13 cellular contexts compared by ENCODE assay signal in genomic region chr2:99725810-99726209, GRCh38.
DNase-seq lines count a peak whose midpoint lies in the region; ATAC-seq and TF ChIP-seq lines count a peak whose summit lies in the region.
"Had no signal": no experiment of that assay in that cellular context is flagged by ENCODE, and none has a peak within 500 bp of the region (broad histone marks: within the 10 kb centered on the region; RNA-seq: fewer than 3 reads in every experiment).

No MANE protein-coding gene starts in this region.

- no peak overlapping the region for H3K4me2 ChIP-seq in SK-N-SH
- no peak overlapping the region for H3K4me2 ChIP-seq in PC-9
- no peak overlapping the region for H3K4me2 ChIP-seq in smooth muscle cell

- H3K36me3 ChIP-seq in SK-N-SH (replicated peaks in 1 of 2; ENCODE audit: control insufficient read depth in 1 of 2, insufficient read depth in 2 of 2, low read length in 1 of 2) (no peaks in the 10 kb centered on the region), PC-9 (ENCODE audit: low read depth) (no peaks in the 10 kb centered on the region), smooth muscle cell (ENCODE audit: low read depth) (no peaks in the 10 kb centered on the region)

- BruUV-seq in PC-9 (replicated peaks; lab: Mats Ljungman, UMichigan): no TSS peak

- TF ChIP-seq RAD21 in SK-N-SH (IDR thresholded peaks at IDR 0.05; ENCODE audit: low read length): peak; percentile 65

- no peak for TF ChIP-seq EP300 in SK-N-SH (IDR thresholded peaks at IDR 0.05; ENCODE audit: borderline replicate concordance in 1 of 2, low read depth in 1 of 2, low read length in 1 of 2)

- TF ChIP-seq CTCF in SK-N-SH (IDR thresholded peaks at IDR 0.05): peak; percentile 70
- TF ChIP-seq CTCF in PC-9 (conservative IDR thresholded peaks at IDR 0.05): 0 out of 2 replicates have a peak, but pooled peaks have one; percentile 28
- peak; percentile 46 for TF ChIP-seq CTCF in smooth muscle cell (IDR thresholded peaks at IDR 0.05; ENCODE audit: borderline replicate concordance, insufficient read depth, poor library complexity, severe bottlenecking)

- H3K9me2 ChIP-seq in SK-N-SH (no peaks in the 10 kb centered on the region), PC-9 (ENCODE audit: insufficient read depth) (no peaks in the 10 kb centered on the region)

- H3K9ac ChIP-seq in SK-N-SH (no peak overlapping the region), smooth muscle cell (ENCODE audit: low read depth) (no peak overlapping the region)

- H3K9me3 ChIP-seq in SK-N-SH (no peaks in the 10 kb centered on the region), PC-9 (ENCODE audit: insufficient read depth, low read depth) (peaks cover 5% of the 10 kb centered on the region; the same call in 1 of the 2 replicates), smooth muscle cell (replicated peaks; ENCODE audit: low read depth) (no peaks in the 10 kb centered on the region)

- H3K4me3 ChIP-seq in SK-N-SH (ENCODE audit: low read depth in 2 of 2, low read length in 1 of 2): no peak overlapping the region
- no peak overlapping the region for H3K4me3 ChIP-seq in PC-9
- no peak overlapping the region for H3K4me3 ChIP-seq in smooth muscle cell

- H3K27me3 ChIP-seq in SK-N-SH (ENCODE audit: insufficient read depth): no peaks in the 10 kb centered on the region
- peaks cover 36% of the 10 kb centered on the region for H3K27me3 ChIP-seq in PC-9 (ENCODE audit: insufficient read depth, low read depth)
- no peaks in the 10 kb centered on the region for H3K27me3 ChIP-seq in smooth muscle cell (ENCODE audit: low read depth)

- DNase-seq in SK-N-SH (peak; percentile 19), PC-9 (peak in 1 of 2 experiments; percentile 28), fibroblast of peridontal ligament (ENCODE audit: extremely low read depth) (peak; percentile 52), smooth muscle cell (lab: John Stamatoyannopoulos, UW; ENCODE audit: unreplicated experiment) (no peak), putamen (ENCODE audit: low spot score) (no peak), head of caudate nucleus (no peak), T1000 (lab: John Stamatoyannopoulos, UW) (no peak)
- DNase-seq: activated CD4-positive, alpha-beta T cell treated with anti-CD3 and anti-CD28 coated beads, Interleukin-2, amount 50 U/mL, for 4 hours; activated naive CD4-positive, alpha-beta T cell treated with anti-CD3 and anti-CD28 coated beads, Interleukin-2, amount 50 U/mL, for 16 hours; midbrain; NCI-H1105 treated with DMSO at 0.1 percent for 48 hours had no signal

- H3K79me2 ChIP-seq in SK-N-SH (ENCODE audit: insufficient read depth): no peaks in the 10 kb centered on the region
- H3K79me2 ChIP-seq in PC-9 (ENCODE audit: low read depth): no peaks in the 10 kb centered on the region
- H3K79me2 ChIP-seq in smooth muscle cell (ENCODE audit: low read depth): no peaks in the 10 kb centered on the region

- H3F3A ChIP-seq in SK-N-SH (replicated peaks; ENCODE audit: insufficient read depth): no peaks in the 10 kb centered on the region
- no peaks in the 10 kb centered on the region for H3F3A ChIP-seq in PC-9 (ENCODE audit: insufficient read depth, low read depth)
- H3F3A ChIP-seq in smooth muscle cell (ENCODE audit: low read depth): no peaks in the 10 kb centered on the region

- no peak overlapping the region for H2AFZ ChIP-seq in SK-N-SH (ENCODE audit: low read depth)
- H2AFZ ChIP-seq in PC-9: no peak overlapping the region
- H2AFZ ChIP-seq in smooth muscle cell (ENCODE audit: low read depth): no peak overlapping the region

- POLR2A ChIA-PET in SK-N-SH (lab: Yijun Ruan, JAX) (no interaction called here), PC-9 (lab: Charles Lee; ENCODE audit: unreplicated experiment) (no interaction called here)

- H3K27ac ChIP-seq in SK-N-SH (ENCODE audit: low read depth in 2 of 2, low read length in 1 of 2) (peak overlapping the region in 1 of 2 experiments; percentile 67; a peak in 1 of 4 replicates), PC-9 (no peak overlapping the region), smooth muscle cell (ENCODE audit: low read depth) (no peak overlapping the region)

- intact Hi-C loops in PC-9 (cut with micrococcal nuclease; ENCODE audit: unreplicated experiment) (no loop called here), head of caudate nucleus (cut with DNase I) (no loop called here)

- CTCF ChIA-PET in SK-N-SH (lab: Yijun Ruan, JAX): interaction anchor here (0.7 to 3.9 kb wide), 29 partner anchors 9 to 565 kb away, joined by 3 to 46 read pairs (median 4); no protein-coding TSS in a partner anchor
- CTCF ChIA-PET in PC-9 (lab: Charles Lee): no interaction called here

- H4K20me1 ChIP-seq in SK-N-SH (ENCODE audit: insufficient read depth) (no peaks in the 10 kb centered on the region), PC-9 (ENCODE audit: insufficient read depth) (peaks cover 4% of the 10 kb centered on the region; the same call in 1 of the 2 replicates), smooth muscle cell (ENCODE audit: low read depth) (no peaks in the 10 kb centered on the region)

- peaks cover 0 to 15% of the 10 kb centered on the region in 2 experiments; a peak in 2 of 4 replicates for H3K4me1 ChIP-seq in SK-N-SH (ENCODE audit: control insufficient read depth in 1 of 2, insufficient read depth in 2 of 2, low read depth in 1 of 2, low read length in 1 of 2)
- no peaks in the 10 kb centered on the region for H3K4me1 ChIP-seq in PC-9 (replicated peaks; ENCODE audit: insufficient read depth)
- no peaks in the 10 kb centered on the region for H3K4me1 ChIP-seq in smooth muscle cell (ENCODE audit: low read depth)

- no peak for ATAC-seq in SK-N-SH treated with all-trans-retinoic acid at 6 μM for 48 hours
- ATAC-seq: sciatic nerve had no signal

TF ChIP-seq in SK-N-SH, 30 proteins besides CTCF, POLR2A, EP300 and RAD21:
- TF ChIP-seq REST (IDR thresholded peaks at IDR 0.05; ENCODE audit: low read depth, low read length) (no peak), SMC3 (IDR thresholded peaks at IDR 0.05; ENCODE audit: low read depth, low read length) (peak; percentile 15; the same call in 1 of the 2 replicates)

TF ChIP-seq in SK-N-SH treated with all-trans-retinoic acid at 6 μM for 48 hours, 23 proteins besides CTCF, POLR2A, EP300 and RAD21:
- no peak for TF ChIP-seq ZC3H10 (CRISPR knock-in tag; IDR thresholded peaks at IDR 0.05)
- TF ChIP-seq GLIS3 (CRISPR knock-in tag; IDR thresholded peaks at IDR 0.05): no peak
- TF ChIP-seq TCF4 (CRISPR knock-in tag; IDR thresholded peaks at IDR 0.05; ENCODE audit: borderline replicate concordance): no peak
- TF ChIP-seq TOX (CRISPR knock-in tag; IDR thresholded peaks at IDR 0.05; ENCODE audit: borderline replicate concordance): no peak
- no peak for TF ChIP-seq OSR1 (CRISPR knock-in tag; IDR thresholded peaks at IDR 0.05)

Comparison
In these comparisons a context has a peak if more than half of its experiments do, and no peak if none do; other contexts are left out.
1. DNase-seq: peak in SK-N-SH (single experiment) and fibroblast of peridontal ligament (single experiment); none in smooth muscle cell (single experiment), putamen (single experiment), head of caudate nucleus (0 of 42) and T1000 (single experiment).
2. Peak in every context shown above with its lines, with median percentiles within 50 percentile points of each other: CTCF ChIP-seq.